ENCODE assay signal across 2 cellular contexts in the genomic region with DNA sequence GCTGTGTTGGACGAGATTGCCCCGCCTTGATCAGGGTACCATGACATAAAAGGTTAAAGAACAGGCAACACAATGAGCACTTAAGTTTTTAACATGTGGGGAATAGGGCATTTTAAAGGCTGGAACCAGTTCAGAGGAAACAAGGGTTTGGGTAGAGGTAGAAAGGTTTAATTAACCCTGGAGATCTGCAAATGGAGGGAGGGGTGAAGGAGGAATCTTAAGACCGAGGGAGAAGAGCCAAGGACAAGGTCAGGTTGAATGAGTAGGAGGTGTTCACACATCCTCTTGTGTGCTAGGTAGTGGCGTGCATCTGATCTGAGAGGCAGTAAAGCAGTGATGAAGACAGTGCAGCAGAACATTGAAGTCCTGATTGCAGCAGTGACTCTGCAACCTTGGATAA.
A peak's percentile ranks its signal among the peaks of the same experiment; 100 is the strongest.
TF ChIP-seq lines count a peak whose summit lies in the region.

No MANE protein-coding gene starts in this region.

TF ChIP-seq in HepG2, 621 proteins besides CTCF, POLR2A, EP300 and RAD21:
- TF ChIP-seq POLR2G (IDR thresholded peaks at IDR 0.05; ENCODE audit: low read depth, low read length) (peak; percentile 32; the same call in 1 of the 2 replicates), POLR2AphosphoS2 (IDR thresholded peaks at IDR 0.05; ENCODE audit: low read depth, low read length) (peak; percentile 78; the same call in 1 of the 2 replicates), RBFOX2 (IDR thresholded peaks at IDR 0.05; ENCODE audit: low read depth, low read length) (peak; percentile 33; the same call in 1 of the 2 replicates), BRCA1 (CRISPR knock-in tag; IDR thresholded peaks at IDR 0.05) (no peak), HOXA7 (CRISPR knock-in tag; IDR thresholded peaks at IDR 0.05) (no peak), RBM22 (optimal IDR thresholded peaks at IDR 0.05; ENCODE audit: low read length) (peak; percentile 84)
- TF ChIP-seq, protein P1, sequence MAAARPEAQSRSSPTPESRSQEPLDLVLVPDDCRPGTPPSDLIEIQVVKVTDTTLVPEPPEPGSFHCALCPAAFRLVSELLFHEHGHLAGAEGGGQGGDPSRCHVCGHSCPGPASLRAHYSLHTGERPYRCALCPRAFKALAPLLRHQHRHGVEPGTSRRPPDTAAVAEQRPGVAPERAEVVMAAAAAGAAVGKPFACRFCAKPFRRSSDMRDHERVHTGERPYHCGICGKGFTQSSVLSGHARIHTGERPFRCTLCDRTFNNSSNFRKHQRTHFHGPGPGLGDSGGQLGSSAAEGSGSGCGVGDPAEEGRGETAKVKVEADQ (CRISPR knock-in tag; IDR thresholded peaks at IDR 0.05; ENCODE audit: borderline replicate concordance): no peak

TF ChIP-seq in HEK293, 187 proteins besides CTCF, POLR2A, EP300 and RAD21:
- no peak for TF ChIP-seq ZNF174 (tag by site-specific recombination; IDR thresholded peaks at IDR 0.05)
- no peak for TF ChIP-seq ZNF510 (tag by site-specific recombination; IDR thresholded peaks at IDR 0.05; ENCODE audit: insufficient replicate concordance)
- no peak for TF ChIP-seq BCL11B (tag by site-specific recombination; IDR thresholded peaks at IDR 0.05; ENCODE audit: low read depth)
- TF ChIP-seq KLF7 (tag by site-specific recombination; IDR thresholded peaks at IDR 0.05; ENCODE audit: borderline replicate concordance): no peak
- TF ChIP-seq HOXD13 (CRISPR knock-in tag; IDR thresholded peaks at IDR 0.05; ENCODE audit: borderline replicate concordance): no peak
- TF ChIP-seq SP7 (tag by site-specific recombination; IDR thresholded peaks at IDR 0.05): peak; percentile 32
- TF ChIP-seq ZNF600 (tag by site-specific recombination; IDR thresholded peaks at IDR 0.05): no peak
- no peak for TF ChIP-seq ZNF341 (tag by site-specific recombination; IDR thresholded peaks at IDR 0.05; ENCODE audit: low read depth)
